ENCODE assay signal across 8 cellular contexts in the genomic region with DNA sequence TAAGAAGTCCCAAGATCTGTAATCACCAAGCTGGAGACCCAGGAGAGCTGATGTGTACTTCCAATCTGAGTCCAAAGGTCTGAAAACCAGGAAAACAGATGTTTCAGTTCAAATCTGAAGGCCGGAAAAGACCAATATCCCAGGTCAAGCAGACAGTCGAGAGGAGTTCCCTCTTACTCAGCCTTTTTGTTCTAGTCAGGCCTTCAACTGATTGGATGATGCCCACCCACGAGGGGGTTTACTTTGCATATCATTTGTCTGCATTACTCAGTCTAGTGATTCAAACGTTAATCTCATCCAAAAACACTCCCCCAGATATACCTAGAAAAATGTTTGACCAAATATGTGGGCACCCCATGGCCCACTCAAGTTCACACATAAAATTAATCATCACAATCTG.
"Had no signal": no experiment of that assay in that cellular context is flagged by ENCODE, and none has a peak within 500 bp of the region (broad histone marks: within the 10 kb centered on the region; RNA-seq: fewer than 3 reads in every experiment).

No MANE protein-coding gene starts in this region.

- H3K27ac ChIP-seq: ascending aorta, dorsolateral prefrontal cortex, testis had no signal

- H3K36me3 ChIP-seq: ascending aorta had no signal

- H3K4me3 ChIP-seq: ascending aorta, dorsolateral prefrontal cortex, testis had no signal

- DNase-seq: activated CD4-positive, CD25-positive, alpha-beta regulatory T cell treated with anti-CD3 and anti-CD28 coated beads, Interleukin-2, amount 50 U/mL, for 72 hours; activated naive CD8-positive, alpha-beta T cell treated with anti-CD3 and anti-CD28 coated beads, Interleukin-2, amount 10 ng/mL, durations not matched to agents 7 days and 5 days; dorsolateral prefrontal cortex; hippocampal formation; SIG-M5; testis had no signal

- H3K9me3 ChIP-seq: ascending aorta, testis had no signal

- H3K27me3 Mint-ChIP-seq: activated naive CD8-positive, alpha-beta T cell treated with anti-CD3 and anti-CD28 coated beads, Interleukin-2, amount 10 ng/mL, durations not matched to agents 7 days and 5 days; stimulated activated naive CD8-positive, alpha-beta T cell treated with anti-CD3 and anti-CD28 coated beads, Interleukin-15, Interleukin-2, amounts not matched to agents 100 ng/mL and 50 ng/mL, for 24 hours had no signal

- H3K36me3 Mint-ChIP-seq: activated naive CD8-positive, alpha-beta T cell treated with anti-CD3 and anti-CD28 coated beads, Interleukin-2, amount 10 ng/mL, durations not matched to agents 7 days and 5 days had no signal

- H3K27me3 ChIP-seq: ascending aorta, dorsolateral prefrontal cortex, testis had no signal

- H3K27ac Mint-ChIP-seq: activated naive CD8-positive, alpha-beta T cell treated with anti-CD3 and anti-CD28 coated beads, Interleukin-2, amount 10 ng/mL, durations not matched to agents 7 days and 5 days; stimulated activated naive CD8-positive, alpha-beta T cell treated with anti-CD3 and anti-CD28 coated beads, Interleukin-15, Interleukin-2, amounts not matched to agents 100 ng/mL and 50 ng/mL, for 24 hours had no signal

- H3K9me3 Mint-ChIP-seq: activated naive CD8-positive, alpha-beta T cell treated with anti-CD3 and anti-CD28 coated beads, Interleukin-2, amount 10 ng/mL, durations not matched to agents 7 days and 5 days; stimulated activated naive CD8-positive, alpha-beta T cell treated with anti-CD3 and anti-CD28 coated beads, Interleukin-15, Interleukin-2, amounts not matched to agents 100 ng/mL and 50 ng/mL, for 24 hours had no signal

- H3K4me3 Mint-ChIP-seq: activated naive CD8-positive, alpha-beta T cell treated with anti-CD3 and anti-CD28 coated beads, Interleukin-2, amount 10 ng/mL, durations not matched to agents 7 days and 5 days; stimulated activated naive CD8-positive, alpha-beta T cell treated with anti-CD3 and anti-CD28 coated beads, Interleukin-15, Interleukin-2, amounts not matched to agents 100 ng/mL and 50 ng/mL, for 24 hours had no signal
